In the genomic region with DNA sequence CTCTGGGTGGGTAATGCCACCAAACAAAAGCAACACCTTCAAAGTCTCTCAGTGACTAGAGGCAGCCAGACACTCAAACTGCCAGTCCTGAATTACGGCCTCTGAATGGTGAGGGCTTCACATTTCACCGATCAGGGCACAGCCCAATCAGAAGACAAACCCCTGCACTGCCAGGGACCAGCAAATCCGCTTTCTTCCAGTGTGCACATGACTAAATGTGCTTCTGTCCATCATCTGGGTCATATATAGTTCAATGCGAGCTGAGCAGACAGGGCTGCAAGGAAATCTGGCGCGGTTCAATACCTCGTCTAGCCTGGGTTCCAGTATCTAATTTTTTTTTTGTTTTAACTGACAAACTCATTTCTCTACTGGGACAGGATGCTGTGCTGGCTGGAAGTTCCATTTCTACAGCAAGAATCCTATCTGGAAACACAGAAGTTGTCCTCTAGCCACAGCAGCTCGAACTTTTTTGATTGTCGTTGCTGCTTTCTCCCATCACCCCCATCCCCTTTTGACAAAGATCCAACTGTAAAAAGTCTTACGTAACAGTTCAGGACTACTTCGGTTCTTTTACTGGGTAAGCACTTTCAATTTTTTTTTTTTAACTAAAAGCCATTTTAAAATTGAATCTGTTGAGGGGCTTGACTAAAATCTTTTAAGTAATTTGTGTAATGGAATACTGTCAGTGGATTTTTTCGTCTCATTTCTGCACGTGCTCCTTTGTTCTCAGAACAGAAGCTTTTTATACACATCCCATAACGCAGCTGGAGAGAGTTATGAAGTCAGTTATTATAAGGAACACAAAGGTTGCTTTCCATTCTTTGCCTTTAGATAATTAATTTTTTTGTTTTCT, we compare ENCODE assay signal across 1 cellular context.
A peak's percentile ranks its signal among the peaks of the same experiment; 100 is the strongest.
TF ChIP-seq lines count a peak whose summit lies in the region.

No MANE protein-coding gene starts in this region.

TF ChIP-seq in K562, 482 proteins besides CTCF, POLR2A, EP300 and RAD21 (continued from another document and continues in another):
- TF ChIP-seq, protein P1, sequence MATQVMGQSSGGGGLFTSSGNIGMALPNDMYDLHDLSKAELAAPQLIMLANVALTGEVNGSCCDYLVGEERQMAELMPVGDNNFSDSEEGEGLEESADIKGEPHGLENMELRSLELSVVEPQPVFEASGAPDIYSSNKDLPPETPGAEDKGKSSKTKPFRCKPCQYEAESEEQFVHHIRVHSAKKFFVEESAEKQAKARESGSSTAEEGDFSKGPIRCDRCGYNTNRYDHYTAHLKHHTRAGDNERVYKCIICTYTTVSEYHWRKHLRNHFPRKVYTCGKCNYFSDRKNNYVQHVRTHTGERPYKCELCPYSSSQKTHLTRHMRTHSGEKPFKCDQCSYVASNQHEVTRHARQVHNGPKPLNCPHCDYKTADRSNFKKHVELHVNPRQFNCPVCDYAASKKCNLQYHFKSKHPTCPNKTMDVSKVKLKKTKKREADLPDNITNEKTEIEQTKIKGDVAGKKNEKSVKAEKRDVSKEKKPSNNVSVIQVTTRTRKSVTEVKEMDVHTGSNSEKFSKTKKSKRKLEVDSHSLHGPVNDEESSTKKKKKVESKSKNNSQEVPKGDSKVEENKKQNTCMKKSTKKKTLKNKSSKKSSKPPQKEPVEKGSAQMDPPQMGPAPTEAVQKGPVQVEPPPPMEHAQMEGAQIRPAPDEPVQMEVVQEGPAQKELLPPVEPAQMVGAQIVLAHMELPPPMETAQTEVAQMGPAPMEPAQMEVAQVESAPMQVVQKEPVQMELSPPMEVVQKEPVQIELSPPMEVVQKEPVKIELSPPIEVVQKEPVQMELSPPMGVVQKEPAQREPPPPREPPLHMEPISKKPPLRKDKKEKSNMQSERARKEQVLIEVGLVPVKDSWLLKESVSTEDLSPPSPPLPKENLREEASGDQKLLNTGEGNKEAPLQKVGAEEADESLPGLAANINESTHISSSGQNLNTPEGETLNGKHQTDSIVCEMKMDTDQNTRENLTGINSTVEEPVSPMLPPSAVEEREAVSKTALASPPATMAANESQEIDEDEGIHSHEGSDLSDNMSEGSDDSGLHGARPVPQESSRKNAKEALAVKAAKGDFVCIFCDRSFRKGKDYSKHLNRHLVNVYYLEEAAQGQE (CRISPR knock-in tag; IDR thresholded peaks at IDR 0.05; ENCODE audit: low read depth), result no peak
- no peak for TF ChIP-seq JUNB (CRISPR knock-in tag; conservative IDR thresholded peaks at IDR 0.05)
- TF ChIP-seq, protein P2, sequence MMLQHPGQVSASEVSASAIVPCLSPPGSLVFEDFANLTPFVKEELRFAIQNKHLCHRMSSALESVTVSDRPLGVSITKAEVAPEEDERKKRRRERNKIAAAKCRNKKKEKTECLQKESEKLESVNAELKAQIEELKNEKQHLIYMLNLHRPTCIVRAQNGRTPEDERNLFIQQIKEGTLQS (IDR thresholded peaks at IDR 0.05), result peak; percentile 28; the same call in 1 of the 2 replicates
- TF ChIP-seq, protein P2 (CRISPR knock-in tag; conservative IDR thresholded peaks at IDR 0.05), result no peak
- no peak for TF ChIP-seq BCOR (IDR thresholded peaks at IDR 0.05)
- TF ChIP-seq, protein P3, sequence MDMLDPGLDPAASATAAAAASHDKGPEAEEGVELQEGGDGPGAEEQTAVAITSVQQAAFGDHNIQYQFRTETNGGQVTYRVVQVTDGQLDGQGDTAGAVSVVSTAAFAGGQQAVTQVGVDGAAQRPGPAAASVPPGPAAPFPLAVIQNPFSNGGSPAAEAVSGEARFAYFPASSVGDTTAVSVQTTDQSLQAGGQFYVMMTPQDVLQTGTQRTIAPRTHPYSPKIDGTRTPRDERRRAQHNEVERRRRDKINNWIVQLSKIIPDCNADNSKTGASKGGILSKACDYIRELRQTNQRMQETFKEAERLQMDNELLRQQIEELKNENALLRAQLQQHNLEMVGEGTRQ (CRISPR knock-in tag; IDR thresholded peaks at IDR 0.05), result peak; percentile 84
- peak; percentile 82 for TF ChIP-seq CEBPB (tag; IDR thresholded peaks at IDR 0.05)
- TF ChIP-seq, protein P4, sequence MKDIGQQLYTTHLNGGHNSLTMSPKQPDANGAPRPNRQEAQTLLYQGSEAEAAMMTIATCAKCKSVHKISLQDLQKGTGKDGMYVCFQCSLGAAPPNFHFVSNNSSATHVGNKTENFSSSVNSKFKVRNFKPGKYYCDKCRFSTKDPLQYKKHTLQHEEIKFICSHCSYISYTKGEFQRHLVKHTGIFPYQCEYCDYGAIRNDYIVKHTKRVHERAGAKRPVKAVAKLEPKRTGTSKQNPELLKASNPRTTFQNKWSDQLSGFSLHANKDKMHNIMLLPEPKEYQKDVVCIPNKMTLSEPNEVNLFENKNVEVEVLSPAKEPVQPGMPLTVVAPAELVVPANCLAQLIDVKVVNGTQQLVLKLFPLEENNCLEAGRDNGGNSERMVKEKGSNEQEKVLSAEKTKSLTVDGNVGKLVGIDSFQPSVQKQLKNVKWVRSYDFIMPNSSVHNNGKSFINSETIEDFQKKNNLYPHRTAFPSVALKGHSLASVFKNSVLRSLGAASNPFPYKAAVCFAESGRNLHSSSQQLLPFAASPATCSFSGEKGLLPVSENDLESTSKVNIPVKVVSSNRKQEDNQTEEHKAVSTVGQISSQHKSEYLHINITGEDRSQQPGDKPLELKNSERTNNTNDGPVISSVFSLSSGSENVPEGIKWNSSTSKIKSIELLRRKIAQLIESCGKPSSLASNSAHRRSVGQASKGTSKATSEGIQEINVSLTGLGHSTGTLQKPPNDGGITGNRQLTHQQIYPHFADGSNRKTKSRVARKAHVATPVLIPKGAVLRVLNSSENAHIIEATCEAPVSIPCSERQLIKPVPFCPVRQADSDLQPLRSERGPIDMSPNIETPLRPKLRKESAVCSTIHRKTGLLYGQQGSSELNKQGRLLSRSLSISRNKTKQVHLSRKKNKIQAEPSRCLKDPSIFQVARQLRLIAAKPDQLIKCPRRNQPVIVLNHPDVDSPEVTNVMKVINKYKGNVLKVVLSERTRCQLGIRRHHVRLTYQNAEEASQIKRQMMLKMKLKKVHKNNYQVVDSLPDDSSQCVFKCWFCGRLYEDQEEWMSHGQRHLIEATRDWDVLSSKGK (CRISPR knock-in tag; IDR thresholded peaks at IDR 0.05), result no peak
- TF ChIP-seq ZNF766 (CRISPR knock-in tag; conservative IDR thresholded peaks at IDR 0.05), result no peak
- no peak for TF ChIP-seq KLF13 (tag; IDR thresholded peaks at IDR 0.05; ENCODE audit: borderline replicate concordance, low read depth)
- TF ChIP-seq CEBPG (CRISPR knock-in tag; IDR thresholded peaks at IDR 0.05), result 0 out of 2 replicates have a peak, but pooled peaks have one; percentile 17
- peak; percentile 78 to 83 for TF ChIP-seq CEBPG (tag; conservative IDR thresholded peaks at IDR 0.05 in 1 of 2, IDR thresholded peaks at IDR 0.05 in 1 of 2)
- peak; percentile 47; the same call in 1 of the 2 replicates for TF ChIP-seq ZEB2 (IDR thresholded peaks at IDR 0.05)
- TF ChIP-seq RAD51 (IDR thresholded peaks at IDR 0.05; ENCODE audit: borderline replicate concordance, low read depth), result peak; percentile 78; the same call in 1 of the 2 replicates
- TF ChIP-seq, protein P5, sequence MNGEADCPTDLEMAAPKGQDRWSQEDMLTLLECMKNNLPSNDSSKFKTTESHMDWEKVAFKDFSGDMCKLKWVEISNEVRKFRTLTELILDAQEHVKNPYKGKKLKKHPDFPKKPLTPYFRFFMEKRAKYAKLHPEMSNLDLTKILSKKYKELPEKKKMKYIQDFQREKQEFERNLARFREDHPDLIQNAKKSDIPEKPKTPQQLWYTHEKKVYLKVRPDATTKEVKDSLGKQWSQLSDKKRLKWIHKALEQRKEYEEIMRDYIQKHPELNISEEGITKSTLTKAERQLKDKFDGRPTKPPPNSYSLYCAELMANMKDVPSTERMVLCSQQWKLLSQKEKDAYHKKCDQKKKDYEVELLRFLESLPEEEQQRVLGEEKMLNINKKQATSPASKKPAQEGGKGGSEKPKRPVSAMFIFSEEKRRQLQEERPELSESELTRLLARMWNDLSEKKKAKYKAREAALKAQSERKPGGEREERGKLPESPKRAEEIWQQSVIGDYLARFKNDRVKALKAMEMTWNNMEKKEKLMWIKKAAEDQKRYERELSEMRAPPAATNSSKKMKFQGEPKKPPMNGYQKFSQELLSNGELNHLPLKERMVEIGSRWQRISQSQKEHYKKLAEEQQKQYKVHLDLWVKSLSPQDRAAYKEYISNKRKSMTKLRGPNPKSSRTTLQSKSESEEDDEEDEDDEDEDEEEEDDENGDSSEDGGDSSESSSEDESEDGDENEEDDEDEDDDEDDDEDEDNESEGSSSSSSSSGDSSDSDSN (IDR thresholded peaks at IDR 0.05; ENCODE audit: borderline replicate concordance in 1 of 2, low read depth in 2 of 2, low read length in 2 of 2), result 0 out of 4 replicates have a peak, but pooled peaks of 1 of the 2 experiments have one; percentile 14
- 0 out of 3 replicates have a peak, but pooled peaks of 1 of the 2 experiments have one; percentile 42 for TF ChIP-seq CBX3 (IDR thresholded peaks at IDR 0.05; ENCODE audit: borderline replicate concordance in 1 of 2, low read length in 2 of 2)
- TF ChIP-seq, protein P6, sequence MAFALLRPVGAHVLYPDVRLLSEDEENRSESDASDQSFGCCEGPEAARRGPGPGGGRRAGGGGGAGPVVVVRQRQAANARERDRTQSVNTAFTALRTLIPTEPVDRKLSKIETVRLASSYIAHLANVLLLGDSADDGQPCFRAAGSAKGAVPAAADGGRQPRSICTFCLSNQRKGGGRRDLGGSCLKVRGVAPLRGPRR (CRISPR knock-in tag; IDR thresholded peaks at IDR 0.05), result 0 out of 2 replicates have a peak, but pooled peaks have one; percentile 16
- no peak for TF ChIP-seq DDX20 (tag; IDR thresholded peaks at IDR 0.05; ENCODE audit: low read depth)
- TF ChIP-seq, protein P7, sequence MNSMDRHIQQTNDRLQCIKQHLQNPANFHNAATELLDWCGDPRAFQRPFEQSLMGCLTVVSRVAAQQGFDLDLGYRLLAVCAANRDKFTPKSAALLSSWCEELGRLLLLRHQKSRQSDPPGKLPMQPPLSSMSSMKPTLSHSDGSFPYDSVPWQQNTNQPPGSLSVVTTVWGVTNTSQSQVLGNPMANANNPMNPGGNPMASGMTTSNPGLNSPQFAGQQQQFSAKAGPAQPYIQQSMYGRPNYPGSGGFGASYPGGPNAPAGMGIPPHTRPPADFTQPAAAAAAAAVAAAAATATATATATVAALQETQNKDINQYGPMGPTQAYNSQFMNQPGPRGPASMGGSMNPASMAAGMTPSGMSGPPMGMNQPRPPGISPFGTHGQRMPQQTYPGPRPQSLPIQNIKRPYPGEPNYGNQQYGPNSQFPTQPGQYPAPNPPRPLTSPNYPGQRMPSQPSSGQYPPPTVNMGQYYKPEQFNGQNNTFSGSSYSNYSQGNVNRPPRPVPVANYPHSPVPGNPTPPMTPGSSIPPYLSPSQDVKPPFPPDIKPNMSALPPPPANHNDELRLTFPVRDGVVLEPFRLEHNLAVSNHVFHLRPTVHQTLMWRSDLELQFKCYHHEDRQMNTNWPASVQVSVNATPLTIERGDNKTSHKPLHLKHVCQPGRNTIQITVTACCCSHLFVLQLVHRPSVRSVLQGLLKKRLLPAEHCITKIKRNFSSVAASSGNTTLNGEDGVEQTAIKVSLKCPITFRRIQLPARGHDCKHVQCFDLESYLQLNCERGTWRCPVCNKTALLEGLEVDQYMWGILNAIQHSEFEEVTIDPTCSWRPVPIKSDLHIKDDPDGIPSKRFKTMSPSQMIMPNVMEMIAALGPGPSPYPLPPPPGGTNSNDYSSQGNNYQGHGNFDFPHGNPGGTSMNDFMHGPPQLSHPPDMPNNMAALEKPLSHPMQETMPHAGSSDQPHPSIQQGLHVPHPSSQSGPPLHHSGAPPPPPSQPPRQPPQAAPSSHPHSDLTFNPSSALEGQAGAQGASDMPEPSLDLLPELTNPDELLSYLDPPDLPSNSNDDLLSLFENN (IDR thresholded peaks at IDR 0.05; ENCODE audit: low read depth in 2 of 2, low read length in 2 of 2), result no peak
- 0 out of 2 replicates have a peak, but pooled peaks have one; percentile 7 for TF ChIP-seq ZSCAN32 (CRISPR knock-in tag; IDR thresholded peaks at IDR 0.05)
- TF ChIP-seq, protein P8, sequence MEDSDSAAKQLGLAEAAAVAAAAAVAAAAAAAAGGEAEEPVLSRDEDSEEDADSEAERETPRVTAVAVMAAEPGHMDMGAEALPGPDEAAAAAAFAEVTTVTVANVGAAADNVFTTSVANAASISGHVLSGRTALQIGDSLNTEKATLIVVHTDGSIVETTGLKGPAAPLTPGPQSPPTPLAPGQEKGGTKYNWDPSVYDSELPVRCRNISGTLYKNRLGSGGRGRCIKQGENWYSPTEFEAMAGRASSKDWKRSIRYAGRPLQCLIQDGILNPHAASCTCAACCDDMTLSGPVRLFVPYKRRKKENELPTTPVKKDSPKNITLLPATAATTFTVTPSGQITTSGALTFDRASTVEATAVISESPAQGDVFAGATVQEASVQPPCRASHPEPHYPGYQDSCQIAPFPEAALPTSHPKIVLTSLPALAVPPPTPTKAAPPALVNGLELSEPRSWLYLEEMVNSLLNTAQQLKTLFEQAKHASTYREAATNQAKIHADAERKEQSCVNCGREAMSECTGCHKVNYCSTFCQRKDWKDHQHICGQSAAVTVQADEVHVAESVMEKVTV (CRISPR knock-in tag; IDR thresholded peaks at IDR 0.05), result peak; percentile 15; the same call in 1 of the 2 replicates
- peak; percentile 21; the same call in 1 of the 2 replicates for TF ChIP-seq CXXC5 (CRISPR knock-in tag; IDR thresholded peaks at IDR 0.05)
- TF ChIP-seq CREM (IDR thresholded peaks at IDR 0.05; ENCODE audit: low read depth), result peak; percentile 21; the same call in 1 of the 2 replicates
- peak; percentile 28; the same call in 1 of the 2 replicates for TF ChIP-seq CC2D1A (IDR thresholded peaks at IDR 0.05)
- TF ChIP-seq ZNF263 (CRISPR knock-in tag; IDR thresholded peaks at IDR 0.05; ENCODE audit: borderline replicate concordance), result peak; percentile 44; the same call in 1 of the 2 replicates
- peak; percentile 19; the same call in 1 of the 2 replicates for TF ChIP-seq SMAD4 (CRISPR knock-in tag; conservative IDR thresholded peaks at IDR 0.05)
- TF ChIP-seq ZKSCAN1 (IDR thresholded peaks at IDR 0.05; ENCODE audit: low read depth, low read length), result no peak
- no peak for TF ChIP-seq HNRNPUL1 (IDR thresholded peaks at IDR 0.05; ENCODE audit: low read length)
- TF ChIP-seq, protein P9, sequence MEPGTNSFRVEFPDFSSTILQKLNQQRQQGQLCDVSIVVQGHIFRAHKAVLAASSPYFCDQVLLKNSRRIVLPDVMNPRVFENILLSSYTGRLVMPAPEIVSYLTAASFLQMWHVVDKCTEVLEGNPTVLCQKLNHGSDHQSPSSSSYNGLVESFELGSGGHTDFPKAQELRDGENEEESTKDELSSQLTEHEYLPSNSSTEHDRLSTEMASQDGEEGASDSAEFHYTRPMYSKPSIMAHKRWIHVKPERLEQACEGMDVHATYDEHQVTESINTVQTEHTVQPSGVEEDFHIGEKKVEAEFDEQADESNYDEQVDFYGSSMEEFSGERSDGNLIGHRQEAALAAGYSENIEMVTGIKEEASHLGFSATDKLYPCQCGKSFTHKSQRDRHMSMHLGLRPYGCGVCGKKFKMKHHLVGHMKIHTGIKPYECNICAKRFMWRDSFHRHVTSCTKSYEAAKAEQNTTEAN (CRISPR knock-in tag; IDR thresholded peaks at IDR 0.05), result no peak
- TF ChIP-seq, protein P10, sequence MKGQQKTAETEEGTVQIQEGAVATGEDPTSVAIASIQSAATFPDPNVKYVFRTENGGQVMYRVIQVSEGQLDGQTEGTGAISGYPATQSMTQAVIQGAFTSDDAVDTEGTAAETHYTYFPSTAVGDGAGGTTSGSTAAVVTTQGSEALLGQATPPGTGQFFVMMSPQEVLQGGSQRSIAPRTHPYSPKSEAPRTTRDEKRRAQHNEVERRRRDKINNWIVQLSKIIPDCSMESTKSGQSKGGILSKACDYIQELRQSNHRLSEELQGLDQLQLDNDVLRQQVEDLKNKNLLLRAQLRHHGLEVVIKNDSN (CRISPR knock-in tag; IDR thresholded peaks at IDR 0.05), result peak; percentile 87
- TF ChIP-seq TEAD1 (CRISPR knock-in tag; IDR thresholded peaks at IDR 0.05), result no peak
- TF ChIP-seq RBM17 (IDR thresholded peaks at IDR 0.05; ENCODE audit: borderline replicate concordance, low read depth, low read length), result no peak
- 0 out of 2 replicates have a peak, but pooled peaks have one; percentile 16 for TF ChIP-seq PHF8 (IDR thresholded peaks at IDR 0.05; ENCODE audit: borderline replicate concordance, low read length)
